22 cellular contexts compared by ENCODE assay signal in genomic region chr16:68075980-68076379, GRCh38. TPM values are rescaled to one million over a fixed set of nuclear protein-coding genes. Genes with fewer than 3 reads are reported as not detected.
DNase-seq lines count a peak whose midpoint lies in the region; ATAC-seq and TF ChIP-seq lines count a peak whose summit lies in the region.
"Had no signal": no experiment of that assay in that cellular context is flagged by ENCODE, and none has a peak within 500 bp of the region (broad histone marks: within the 10 kb centered on the region; RNA-seq: fewer than 3 reads in every experiment).

No MANE protein-coding gene starts in this region.

- H3K27me3 Mint-ChIP-seq in activated CD8-positive, alpha-beta memory T cell treated with anti-CD3 and anti-CD28 coated beads, Interleukin-2, amount 10 ng/mL, durations not matched to agents 7 days and 5 days: no peaks in the 10 kb centered on the region
- no peaks in the 10 kb centered on the region for H3K27me3 Mint-ChIP-seq in activated B cell treated with CpG ODN at 0.5 μM for 24 hours

- TF ChIP-seq POLR2A in spleen (IDR thresholded peaks at IDR 0.05): no peak

- no peaks in the 10 kb centered on the region for H3K9me3 Mint-ChIP-seq in activated CD8-positive, alpha-beta memory T cell treated with anti-CD3 and anti-CD28 coated beads, Interleukin-2, amount 10 ng/mL, durations not matched to agents 7 days and 5 days (ENCODE audit: low read depth)
- no peaks in the 10 kb centered on the region for H3K9me3 Mint-ChIP-seq in activated B cell treated with CpG ODN at 0.5 μM for 24 hours
- H3K9me3 Mint-ChIP-seq: CD8-positive, alpha-beta T cell; neural crest cell had no signal

- intact Hi-C loops in activated B cell treated with CpG ODN at 0.5 μM for 24 hours (cut with micrococcal nuclease) (loop anchor here (1.0 to 10.0 kb wide), 5 partner anchors 8 to 411 kb away; partner anchors contain the start of genes ACD, C16orf86, ENKD1 and PARD6A), spleen (cut with DNase I; ENCODE audit: low total_unique reads) (no loop called here)

- POLR2A ChIA-PET in activated B cell treated with CpG ODN at 0.5 μM for 24 hours (lab: Charles Lee): interaction anchor here (0.5 to 9.1 kb wide), 8 partner anchors 9 to 233 kb away, joined by 3 to 211 read pairs (median 4); partner anchors contain the start of gene NFATC3

- WGBS in spleen, 5 donors: 94 to 100% (median 96%) methylated on average over 3 of the region's 3 CpGs

- CTCF ChIA-PET in activated CD8-positive, alpha-beta memory T cell treated with anti-CD3 and anti-CD28 coated beads, Interleukin-2, amount 10 ng/mL, durations not matched to agents 7 days and 5 days (lab: Charles Lee): interaction anchor here (1.0 to 17.1 kb wide), 5 partner anchors 7 to 95 kb away, joined by 3 to 211 read pairs (median 7); partner anchors contain the start of genes DPEP3 and NFATC3
- CTCF ChIA-PET in activated B cell treated with CpG ODN at 0.5 μM for 24 hours (lab: Charles Lee): interaction anchor here (0.8 to 6.3 kb wide), 2 partner anchors 8 to 10 kb away, joined by 3 to 54 read pairs; partner anchors contain the start of gene NFATC3

- H3K36me3 Mint-ChIP-seq in activated CD8-positive, alpha-beta memory T cell treated with anti-CD3 and anti-CD28 coated beads, Interleukin-2, amount 10 ng/mL, durations not matched to agents 7 days and 5 days: peaks cover 58% of the 10 kb centered on the region
- H3K36me3 Mint-ChIP-seq in activated B cell treated with CpG ODN at 0.5 μM for 24 hours (ENCODE audit: low read depth): peaks cover 74% of the 10 kb centered on the region

- H3K4me3 Mint-ChIP-seq in activated CD8-positive, alpha-beta memory T cell treated with anti-CD3 and anti-CD28 coated beads, Interleukin-2, amount 10 ng/mL, durations not matched to agents 7 days and 5 days: no peak overlapping the region
- peak overlapping the region; percentile 81 for H3K4me3 Mint-ChIP-seq in activated B cell treated with CpG ODN at 0.5 μM for 24 hours
- H3K4me3 Mint-ChIP-seq: CD8-positive, alpha-beta T cell; neural crest cell had no signal

- H3K27ac ChIP-seq in spleen: peak overlapping the region in 5 of 8 donors; percentile 22 to 82 (median 72)

- H3K27ac Mint-ChIP-seq in activated CD8-positive, alpha-beta memory T cell treated with anti-CD3 and anti-CD28 coated beads, Interleukin-2, amount 10 ng/mL, durations not matched to agents 7 days and 5 days: peak overlapping the region; percentile 93
- H3K27ac Mint-ChIP-seq in activated B cell treated with CpG ODN at 0.5 μM for 24 hours: peak overlapping the region; percentile 96

- no peak for ATAC-seq in activated CD8-positive, alpha-beta memory T cell treated with anti-CD3 and anti-CD28 coated beads, Interleukin-2, amount 10 ng/mL, durations not matched to agents 7 days and 5 days
- no peak for ATAC-seq in activated B cell treated with CpG ODN at 0.5 μM for 24 hours (ENCODE audit: low read depth)
- no peak for ATAC-seq in GM21423 (IDR thresholded peaks at IDR 0.05; ENCODE audit: unreplicated experiment)
- no peak for ATAC-seq in GM21381 (IDR thresholded peaks at IDR 0.05; ENCODE audit: unreplicated experiment)
- ATAC-seq: CD8-positive, alpha-beta T cell; heart left ventricle had no signal

- no peak for TF ChIP-seq CTCF in activated B cell treated with CpG ODN at 0.5 μM for 24 hours (IDR thresholded peaks at IDR 0.05)
- no peak for TF ChIP-seq CTCF in spleen (IDR thresholded peaks at IDR 0.05 in 8 of 11, conservative IDR thresholded peaks at IDR 0.05 in 3 of 11)

- peaks cover 86% of the 10 kb centered on the region for H3K4me1 Mint-ChIP-seq in activated CD8-positive, alpha-beta memory T cell treated with anti-CD3 and anti-CD28 coated beads, Interleukin-2, amount 10 ng/mL, durations not matched to agents 7 days and 5 days
- H3K4me1 Mint-ChIP-seq in activated B cell treated with CpG ODN at 0.5 μM for 24 hours: peaks cover 88% of the 10 kb centered on the region

- H3K36me3 ChIP-seq in spleen: peaks cover 0 to 83% (median 40%) of the 10 kb centered on the region in 6 donors

- no peaks in the 10 kb centered on the region for H3K27me3 ChIP-seq in spleen (replicated peaks in 1 of 7)
- H3K27me3 ChIP-seq: heart left ventricle had no signal

- no peak overlapping the region for H3K4me3 ChIP-seq in spleen
- H3K4me3 ChIP-seq: heart left ventricle had no signal

- no peak for DNase-seq in activated CD8-positive, alpha-beta memory T cell treated with anti-CD3 and anti-CD28 coated beads, Interleukin-2, amount 10 ng/mL, durations not matched to agents 7 days and 5 days
- no peak for DNase-seq in activated CD8-positive, alpha-beta memory T cell treated with anti-CD3 and anti-CD28 coated beads, Interleukin-2, amount 50 U/mL, for 48 hours
- DNase-seq in activated B cell treated with CpG ODN at 0.5 μM for 24 hours: no peak
- peak; percentile 1 for DNase-seq in iPS-NIHi7 (ENCODE audit: extremely low spot score)
- no peak for DNase-seq in spleen
- DNase-seq in NCI-H82 treated with DMSO at 0.1 percent for 48 hours (lab: John Stamatoyannopoulos, UW; ENCODE audit: unreplicated experiment): no peak
- DNase-seq: activated CD4-positive, alpha-beta T cell treated with anti-CD3 and anti-CD28 coated beads for 1 hour; activated T-cell treated with anti-CD3 and anti-CD28 coated beads, Interleukin-2, amount 50 U/mL, for 48 hours; amniotic stem cell; CD8-positive, alpha-beta T cell; central memory CD4-positive, alpha-beta T cell; effector CD4-positive, alpha-beta T cell; mesenchymal stem cell; NCI-H146; NCI-H2227 treated with DMSO at 0.1 percent for 48 hours; retina; SHP77 treated with DMSO at 0.1 percent for 48 hours; T-helper 9 cell had no signal

- H3K4me1 ChIP-seq in spleen: peaks cover 65 to 100% (median 94%) of the 10 kb centered on the region in 6 donors

- H3K9me3 ChIP-seq in spleen: no peaks in the 10 kb centered on the region
- H3K9me3 ChIP-seq: heart left ventricle had no signal

RNA-seq across cellular contexts. Expression of gene NFATC3, which starts 9.2 kb away (rescaled TPM):
- total RNA-seq in activated CD8-positive, alpha-beta memory T cell treated with anti-CD3 and anti-CD28 coated beads, Interleukin-2, amount 10 ng/mL, durations not matched to agents 7 days and 5 days: 100 to 1,000 TPM; 176 to 183 TPM
- 64.8 and 72.0 TPM in 2 replicates for total RNA-seq in activated B cell treated with CpG ODN at 0.5 μM for 24 hours
- total RNA-seq in spleen: 10 to 100 TPM; 64.4 to 89.7 (median 68.5) TPM
- polyA plus RNA-seq in spleen: 10 to 100 TPM; 12.4 to 13.1 (median 12.7) TPM

RNA-seq across cellular contexts. Expression of gene DUS2, which starts 52.9 kb away (rescaled TPM):
- 10 to 100 TPM; 28.4 to 32.0 TPM for total RNA-seq in activated CD8-positive, alpha-beta memory T cell treated with anti-CD3 and anti-CD28 coated beads, Interleukin-2, amount 10 ng/mL, durations not matched to agents 7 days and 5 days
- total RNA-seq in activated B cell treated with CpG ODN at 0.5 μM for 24 hours (54.2 and 62.0 TPM in 2 replicates), spleen (10 to 100 TPM; 22.3 to 31.7 (median 27.6) TPM)
- polyA plus RNA-seq in spleen: 10 to 100 TPM; 17.4 to 28.8 (median 25.2) TPM

RNA-seq across cellular contexts. Expression of gene DDX28, which starts 52.9 kb away (rescaled TPM):
- 10 to 100 TPM; 14.8 to 20.8 TPM for total RNA-seq in activated CD8-positive, alpha-beta memory T cell treated with anti-CD3 and anti-CD28 coated beads, Interleukin-2, amount 10 ng/mL, durations not matched to agents 7 days and 5 days
- 19.2 and 19.7 TPM in 2 replicates for total RNA-seq in activated B cell treated with CpG ODN at 0.5 μM for 24 hours
- 10 to 100 TPM in 5 of 7 donors, 1 to 10 TPM in 2; 8.6 to 12.7 (median 10.3) TPM for total RNA-seq in spleen
- polyA plus RNA-seq in spleen: 10 to 100 TPM; 15.8 to 19.0 (median 17.6) TPM
